In genomic region chr6:52725530-52726192, GRCh38 we compare ENCODE assay signal across 12 cellular contexts. TPM values are rescaled to one million over a fixed set of nuclear protein-coding genes. Genes with fewer than 3 reads are reported as not detected.
DNase-seq lines count a peak whose midpoint lies in the region; ATAC-seq and TF ChIP-seq lines count a peak whose summit lies in the region.
"Had no signal": no experiment of that assay in that cellular context is flagged by ENCODE, and none has a peak within 500 bp of the region (broad histone marks: within the 10 kb centered on the region; RNA-seq: fewer than 3 reads in every experiment).

No MANE protein-coding gene starts in this region.

- TF ChIP-seq CTCF in fibroblast of pulmonary artery (IDR thresholded peaks at IDR 0.05; ENCODE audit: low read length, missing control alignments) (no peak), stomach (IDR thresholded peaks at IDR 0.05) (peak in 1 of 7 experiments; percentile 6), BE2C (IDR thresholded peaks at IDR 0.05; ENCODE audit: low read depth, low read length) (no peak)

- no peak for ATAC-seq in GM18858 (IDR thresholded peaks at IDR 0.05; ENCODE audit: unreplicated experiment)
- ATAC-seq: activated T-cell treated with anti-CD3 and anti-CD28 coated beads, Interleukin-2, amount 50 U/mL, for 72 hours had no signal

- peak overlapping the region; percentile 58 to 85 (median 77) for H3K27ac ChIP-seq in stomach

- DNase-seq in M059J (ENCODE audit: low read depth) (peak; percentile 57), RPMI8226 (peak; percentile 13), fibroblast of pulmonary artery (ENCODE audit: low read depth) (peak; percentile 7), stomach (peak; percentile 36), BE2C (no peak)
- DNase-seq in effector CD4-positive, alpha-beta T cell = no peak
- DNase-seq: activated T-cell treated with anti-CD3 and anti-CD28 coated beads, Interleukin-2, amount 50 U/mL, for 72 hours; effector CD8-positive, alpha-beta T cell; NCI-H187; stimulated activated CD4-positive, alpha-beta T cell treated with anti-CD3 and anti-CD28 coated beads, Interleukin-12 subunit alpha, Interleukin-12 subunit beta, amount 100 ng/mL, for 4 hours had no signal

- no peak for TF ChIP-seq POLR2A in stomach (IDR thresholded peaks at IDR 0.05)

- H3K9me3 ChIP-seq in stomach = no peaks in the 10 kb centered on the region
- no peaks in the 10 kb centered on the region for H3K9me3 ChIP-seq in BE2C

- WGBS in stomach, 5 donors = 32 to 65% (median 34%) methylated on average over 2 of the region's 2 CpGs

- intact Hi-C loops in stomach (cut with DNase I; ENCODE audit: low total_unique reads) = no loop called here

- peaks cover 13 to 43% (median 26%) of the 10 kb centered on the region in 4 donors for H3K4me1 ChIP-seq in stomach
- no peaks in the 10 kb centered on the region for H3K4me1 ChIP-seq in BE2C

- H3K36me3 ChIP-seq in stomach (no peaks in the 10 kb centered on the region), BE2C (no peaks in the 10 kb centered on the region)

- H3K27me3 ChIP-seq in stomach (no peaks in the 10 kb centered on the region), BE2C (no peaks in the 10 kb centered on the region)

- H3K4me3 ChIP-seq in fibroblast of pulmonary artery (replicated peaks; ENCODE audit: low read depth, low read length) = no peak overlapping the region
- no peak overlapping the region for H3K4me3 ChIP-seq in stomach
- no peak overlapping the region for H3K4me3 ChIP-seq in BE2C (ENCODE audit: low read depth, low read length)

- TF ChIP-seq EP300 in stomach (IDR thresholded peaks at IDR 0.05) = no peak

RNA-seq across cellular contexts. Expression of gene GSTA2, which starts 37.6 kb away (rescaled TPM):
- total RNA-seq in M059J (2014; rRNA removed; shearing (Covaris generic)) = 0.12 TPM in 1 of 2 replicates, not detected in the other
- total RNA-seq in stomach = 1 to 10 TPM in 2 of 5 donors, under 1 TPM in 1, not detected in 2; 0.89 to 6.8 (median 2.9) TPM
- polyA plus RNA-seq in stomach = 1 to 10 TPM; 4.9 to 9.8 (median 7.6) TPM
- not detected for polyA plus RNA-seq in BE2C (2012; ENCODE audit: insufficient read depth, insufficient read length, low read depth)
- total RNA-seq: activated T-cell treated with anti-CD3 and anti-CD28 coated beads, Interleukin-2, amount 50 U/mL, for 72 hours; kidney epithelial cell had no signal

RNA-seq across cellular contexts. Expression of gene TMEM14A, which starts 54.7 kb away (rescaled TPM):
- total RNA-seq in M059J (2014; rRNA removed; shearing (Covaris generic)) = 124 and 158 TPM in 2 replicates
- 10 to 100 TPM in 4 of 5 donors, not detected in 1; 10.7 to 29.9 (median 20.8) TPM for total RNA-seq in stomach
- 10 to 100 TPM; 23.2 to 29.4 (median 29.3) TPM for polyA plus RNA-seq in stomach
- 13.5 TPM for polyA plus RNA-seq in BE2C (2012; ENCODE audit: insufficient read depth, insufficient read length, low read depth)

Comparison
In these comparisons a context has a peak if more than half of its experiments do, and no peak if none do; other contexts are left out.
1. DNase-seq: peak in M059J (single experiment), RPMI8226 (single experiment), fibroblast of pulmonary artery (single experiment) and stomach (single experiment); none in BE2C (single experiment) and effector CD4-positive, alpha-beta T cell (single experiment).